8 cellular contexts compared by ENCODE assay signal in the genomic region with DNA sequence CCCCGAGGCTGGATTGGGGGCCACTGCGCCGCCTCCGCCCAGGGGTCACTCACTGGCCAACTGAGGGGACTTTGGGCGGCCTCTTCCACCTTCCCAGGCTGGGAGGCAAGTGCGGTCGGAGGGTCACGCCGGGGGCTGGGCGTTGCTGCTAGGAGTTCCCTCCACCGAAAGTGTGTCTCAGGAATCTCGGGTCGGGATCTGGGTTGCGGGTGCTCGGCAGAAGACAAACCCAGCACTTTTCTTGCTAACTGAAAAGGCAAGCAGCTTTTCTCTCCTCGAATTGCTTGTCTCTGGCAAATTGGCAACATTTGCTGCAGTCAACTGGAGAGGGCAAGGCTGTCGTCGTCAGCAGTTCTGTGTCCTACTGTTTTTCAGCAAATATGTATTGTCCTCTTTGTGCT. TPM values are rescaled to one million over a fixed set of nuclear protein-coding genes. Genes with fewer than 3 reads are reported as not detected.
A peak's percentile ranks its signal among the peaks of the same experiment; 100 is the strongest.
DNase-seq lines count a peak whose midpoint lies in the region; ATAC-seq, FAIRE-seq and TF ChIP-seq lines count a peak whose summit lies in the region.

No MANE protein-coding gene starts in this region.

- TF ChIP-seq CTCF in 22Rv1 (IDR thresholded peaks at IDR 0.05): no peak
- TF ChIP-seq CTCF in GM13976 (IDR thresholded peaks at IDR 0.05; ENCODE audit: borderline replicate concordance, control extremely low read depth, extremely low read depth, insufficient read depth, missing control alignments): no peak
- no peak for TF ChIP-seq CTCF in omental fat pad (IDR thresholded peaks at IDR 0.05)

- no peak for ATAC-seq in T-cell (replicated peaks in 1 of 4)
- peak; percentile 61 for ATAC-seq in omental fat pad (ENCODE audit: low FRiP score)
- ATAC-seq in GM18909 (IDR thresholded peaks at IDR 0.05; ENCODE audit: poor library complexity, unreplicated experiment): no peak

- peak overlapping the region; percentile 75 to 84 for H3K27ac Mint-ChIP-seq in T-cell

- no peaks in the 10 kb centered on the region for H3K27me3 Mint-ChIP-seq in T-cell

- H3K4me1 Mint-ChIP-seq in T-cell: peaks cover 27 to 38% (median 34%) of the 10 kb centered on the region in 3 donors

- peak overlapping the region; percentile 85 to 97 (median 89) for H3K4me3 Mint-ChIP-seq in T-cell

- in situ Hi-C loops in GM13976 (cut with MboI; ENCODE audit: low sequenced_read_pairs, unreplicated experiment): no loop called here

- no peaks in the 10 kb centered on the region for H3K9me3 Mint-ChIP-seq in T-cell

- peaks cover 7% of the 10 kb centered on the region for H3K36me3 Mint-ChIP-seq in T-cell

- POLR2A ChIA-PET in T-cell (lab: Charles Lee): no interaction called here

- DNase-seq in GM13976 (ENCODE audit: low spot score) (peak; percentile 28), T-cell (peak in 1 of 34 experiments; percentile 3), fibroblast of gingiva (ENCODE audit: low read depth) (peak; percentile 36), omental fat pad (ENCODE audit: low spot score) (no peak), urothelium cell line (ENCODE audit: low spot score) (no peak)
- DNase-seq in activated naive CD4-positive, alpha-beta T cell treated with Interleukin-2 at 50 U/mL for 16 hours: no peak

- FAIRE-seq in urothelium cell line (lab: Jason Lieb, UNC): no peak

- H3K27ac ChIP-seq in 22Rv1: peak overlapping the region; percentile 62

- CTCF ChIA-PET in T-cell (lab: Charles Lee): no interaction called here

RNA-seq across cellular contexts. Expression of gene SLC30A4, which starts 0.4 kb away (rescaled TPM):
- 1 to 10 TPM; 3.7 to 4.8 (median 4.2) TPM for total RNA-seq in T-cell
- total RNA-seq in omental fat pad: 10 to 100 TPM in 1 of 4 donors, 1 to 10 TPM in 3; 7.0 to 12.6 (median 8.5) TPM

Comparison
In these comparisons a context has a peak if more than half of its experiments do, and no peak if none do; other contexts are left out.
1. DNase-seq: peak in GM13976 (single experiment) and fibroblast of gingiva (single experiment); none in omental fat pad (single experiment), urothelium cell line (single experiment) and activated naive CD4-positive, alpha-beta T cell treated with Interleukin-2 at 50 U/mL for 16 hours (single experiment).